Comparison of ENCODE assay signal across 23 cellular contexts in the genomic region with DNA sequence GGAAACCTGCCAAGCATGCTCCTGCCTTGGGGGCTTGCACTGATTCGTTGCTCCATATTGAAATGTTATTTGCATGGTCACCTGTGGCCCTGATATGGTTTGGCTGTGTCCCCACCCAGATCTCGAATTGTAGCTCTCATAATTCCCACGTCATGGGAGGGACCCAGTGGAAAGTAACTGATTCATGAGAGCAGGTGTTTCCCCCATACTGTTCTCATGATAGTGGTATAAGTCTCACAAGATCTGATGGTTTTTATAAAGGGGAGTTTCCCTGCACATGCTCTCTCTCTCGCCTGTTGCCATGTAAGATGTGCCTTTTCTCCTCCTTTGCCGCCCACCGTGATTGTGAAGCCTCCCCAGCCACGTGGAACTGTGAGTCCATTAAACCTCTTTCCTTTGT.
"Had no signal": no experiment of that assay in that cellular context is flagged by ENCODE, and none has a peak within 500 bp of the region (broad histone marks: within the 10 kb centered on the region; RNA-seq: fewer than 3 reads in every experiment).

No MANE protein-coding gene starts in this region.

- H3K79me2 ChIP-seq: hepatocyte had no signal

- H2AFZ ChIP-seq: hepatocyte had no signal

- H3K4me1 Mint-ChIP-seq: naive B cell had no signal

- H3K27me3 ChIP-seq: esophagus muscularis mucosa, foreskin keratinocyte, gastroesophageal sphincter, heart left ventricle, hepatocyte, left lung had no signal

- H3K27ac Mint-ChIP-seq: mesothelial cell of epicardium; naive thymus-derived CD8-positive, alpha-beta T cell had no signal

- H3K36me3 ChIP-seq: esophagus muscularis mucosa, gastroesophageal sphincter, heart left ventricle, left lung, lower lobe of right lung had no signal

- H3K4me3 ChIP-seq: coronary artery, dorsolateral prefrontal cortex, esophagus muscularis mucosa, gastroesophageal sphincter, heart left ventricle, hepatocyte, left lung, lower lobe of right lung, mucosa of descending colon had no signal

- H3K27me3 Mint-ChIP-seq: naive thymus-derived CD8-positive, alpha-beta T cell had no signal

- H3K27ac ChIP-seq: coronary artery, dorsolateral prefrontal cortex, esophagus muscularis mucosa, foreskin keratinocyte, gastroesophageal sphincter, heart left ventricle, hepatocyte, left lung, lower lobe of right lung had no signal

- H3K9me3 ChIP-seq: esophagus muscularis mucosa, gastroesophageal sphincter, heart left ventricle, lower lobe of right lung, mucosa of descending colon had no signal

- H3K4me3 Mint-ChIP-seq: mesothelial cell of epicardium; naive B cell; naive thymus-derived CD8-positive, alpha-beta T cell had no signal

- ATAC-seq: foreskin keratinocyte; gastroesophageal sphincter; heart left ventricle; left lung; left ventricle myocardium superior; lower lobe of right lung; mucosa of descending colon; naive thymus-derived CD8-positive, alpha-beta T cell had no signal

- H3K4me2 ChIP-seq: hepatocyte had no signal

- DNase-seq: dermis blood vessel endothelial cell; dorsolateral prefrontal cortex; effector CD4-positive, alpha-beta T cell; effector memory CD4-positive, alpha-beta T cell; foreskin keratinocyte; heart left ventricle; hypothalamus; immature natural killer cell; islet precursor cell; kidney; kidney glomerular epithelial cell; left lung; left ventricle myocardium superior; lower lobe of right lung; mesenchymal stem cell; mucosa of descending colon; naive B cell; naive thymus-derived CD8-positive, alpha-beta T cell had no signal
